Comparison of ENCODE assay signal across 1 cellular context in the genomic region with DNA sequence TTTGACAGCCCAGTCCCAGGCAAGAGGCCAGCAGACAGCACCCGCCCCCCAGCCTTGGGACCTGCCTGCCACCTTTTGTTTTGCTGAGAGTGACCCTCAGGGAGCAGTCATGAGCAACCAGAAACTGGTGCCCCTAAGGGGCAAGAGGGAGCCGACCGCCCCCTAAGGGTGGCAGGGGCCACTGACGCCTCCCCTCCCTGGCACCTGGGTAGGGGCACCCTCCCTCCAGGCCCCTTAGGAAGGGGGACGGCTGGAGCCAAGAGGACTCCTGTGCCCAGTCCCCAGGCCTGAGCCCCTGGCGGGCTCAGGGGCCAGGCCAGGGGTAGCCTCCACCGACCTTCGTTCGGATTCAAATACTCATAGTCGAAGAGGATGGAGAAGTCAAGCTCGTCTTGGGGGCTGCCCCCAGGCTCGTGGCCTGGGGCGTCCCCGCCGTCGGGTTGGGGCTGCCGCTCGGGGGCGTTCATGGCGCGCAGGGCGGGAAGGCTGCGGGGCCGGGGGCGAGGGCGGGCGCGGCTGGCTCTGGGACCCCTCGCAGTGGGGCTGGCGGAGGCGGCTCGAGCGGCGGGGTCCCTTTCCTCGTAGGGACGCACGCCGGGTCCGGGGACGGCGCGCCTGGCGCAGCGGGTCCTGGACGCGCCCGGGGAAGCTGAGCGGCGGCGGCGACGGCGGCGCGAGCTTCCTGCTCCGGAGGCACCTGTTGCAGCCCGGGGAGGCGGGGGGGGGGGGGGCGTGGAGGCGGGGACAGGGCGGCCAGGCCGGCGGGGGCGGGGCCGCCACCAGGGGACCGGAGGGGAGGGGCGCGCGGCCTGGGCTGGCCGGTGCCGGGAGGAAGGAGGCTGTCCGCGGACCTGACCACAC.
A peak's percentile ranks its signal among the peaks of the same experiment; 100 is the strongest.
TF ChIP-seq lines count a peak whose summit lies in the region.

A gene (minus strand): TSS at position 687 of the 861 bp plus-strand sequence. CDS start 220 bp downstream, at position 467.

TF ChIP-seq in HepG2, 621 proteins besides CTCF, POLR2A, EP300 and RAD21 (continued from another document and continues in another):
- TF ChIP-seq, protein P1, sequence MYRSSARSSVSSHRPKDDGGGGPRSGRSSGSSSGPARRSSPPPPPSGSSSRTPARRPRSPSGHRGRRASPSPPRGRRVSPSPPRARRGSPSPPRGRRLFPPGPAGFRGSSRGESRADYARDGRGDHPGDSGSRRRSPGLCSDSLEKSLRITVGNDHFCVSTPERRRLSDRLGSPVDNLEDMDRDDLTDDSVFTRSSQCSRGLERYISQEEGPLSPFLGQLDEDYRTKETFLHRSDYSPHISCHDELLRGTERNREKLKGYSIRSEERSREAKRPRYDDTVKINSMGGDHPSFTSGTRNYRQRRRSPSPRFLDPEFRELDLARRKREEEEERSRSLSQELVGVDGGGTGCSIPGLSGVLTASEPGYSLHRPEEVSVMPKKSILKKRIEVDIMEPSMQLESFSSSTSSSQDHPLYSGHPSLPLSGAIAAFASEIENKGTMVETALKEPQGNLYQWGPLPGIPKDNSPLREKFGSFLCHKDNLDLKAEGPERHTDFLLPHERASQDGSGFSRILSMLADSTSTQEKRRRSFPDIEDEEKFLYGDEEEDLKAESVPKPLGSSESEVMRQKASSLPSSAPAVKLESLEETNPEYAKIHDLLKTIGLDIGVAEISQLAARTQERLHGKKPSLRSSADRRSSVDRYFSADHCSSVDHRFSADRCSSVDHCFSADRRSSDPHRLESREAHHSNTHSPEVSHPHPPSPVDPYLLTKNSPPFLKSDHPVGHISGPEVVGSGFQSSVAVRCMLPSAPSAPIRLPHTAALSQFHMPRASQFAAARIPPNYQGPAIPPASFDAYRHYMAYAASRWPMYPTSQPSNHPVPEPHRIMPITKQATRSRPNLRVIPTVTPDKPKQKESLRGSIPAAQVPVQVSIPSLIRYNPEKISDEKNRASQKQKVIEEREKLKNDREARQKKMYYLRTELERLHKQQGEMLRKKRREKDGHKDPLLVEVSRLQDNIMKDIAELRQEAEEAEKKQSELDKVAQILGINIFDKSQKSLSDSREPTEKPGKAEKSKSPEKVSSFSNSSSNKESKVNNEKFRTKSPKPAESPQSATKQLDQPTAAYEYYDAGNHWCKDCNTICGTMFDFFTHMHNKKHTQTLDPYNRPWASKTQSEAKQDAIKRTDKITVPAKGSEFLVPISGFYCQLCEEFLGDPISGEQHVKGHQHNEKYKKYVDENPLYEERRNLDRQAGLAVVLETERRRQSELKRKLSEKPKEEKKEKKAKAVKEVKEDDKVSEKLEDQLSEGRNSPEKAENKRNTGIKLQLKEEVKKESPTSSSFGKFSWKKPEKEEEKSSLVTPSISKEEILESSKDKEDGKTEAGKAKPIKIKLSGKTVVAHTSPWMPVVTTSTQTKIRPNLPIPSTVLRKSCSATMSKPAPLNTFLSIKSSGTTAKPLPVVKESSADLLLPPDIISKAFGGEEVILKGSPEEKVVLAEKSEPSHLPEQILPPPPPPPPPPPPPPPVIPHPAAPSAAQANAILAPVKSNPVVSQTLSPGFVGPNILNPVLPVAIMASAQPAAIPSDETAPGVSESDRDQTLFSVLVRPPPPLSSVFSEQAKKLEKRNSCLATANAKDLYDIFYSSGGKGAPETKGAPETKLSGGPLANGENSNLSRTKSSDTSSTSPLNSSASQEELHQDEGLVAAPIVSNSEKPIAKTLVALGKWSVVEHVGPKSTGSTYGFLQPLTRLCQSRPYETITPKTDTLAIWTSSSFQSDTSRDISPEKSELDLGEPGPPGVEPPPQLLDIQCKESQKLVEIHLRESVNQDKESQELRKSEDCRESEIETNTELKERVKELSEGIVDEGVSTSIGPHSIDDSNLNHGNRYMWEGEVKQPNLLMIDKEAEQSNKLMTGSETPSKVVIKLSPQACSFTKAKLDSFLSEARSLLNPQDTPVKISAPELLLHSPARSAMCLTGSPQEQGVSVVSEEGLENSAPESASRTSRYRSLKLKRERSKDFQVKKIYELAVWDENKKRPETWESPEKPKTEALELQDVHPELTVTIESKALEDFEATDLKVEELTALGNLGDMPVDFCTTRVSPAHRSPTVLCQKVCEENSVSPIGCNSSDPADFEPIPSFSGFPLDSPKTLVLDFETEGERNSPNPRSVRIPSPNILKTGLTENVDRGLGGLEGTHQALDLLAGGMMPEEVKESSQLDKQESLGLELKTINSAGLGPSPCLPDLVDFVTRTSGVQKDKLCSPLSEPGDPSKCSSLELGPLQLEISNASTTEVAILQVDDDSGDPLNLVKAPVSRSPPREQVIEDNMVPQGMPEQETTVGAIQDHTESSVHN (CRISPR knock-in tag; IDR thresholded peaks at IDR 0.05): no peak
- TF ChIP-seq, protein P2, sequence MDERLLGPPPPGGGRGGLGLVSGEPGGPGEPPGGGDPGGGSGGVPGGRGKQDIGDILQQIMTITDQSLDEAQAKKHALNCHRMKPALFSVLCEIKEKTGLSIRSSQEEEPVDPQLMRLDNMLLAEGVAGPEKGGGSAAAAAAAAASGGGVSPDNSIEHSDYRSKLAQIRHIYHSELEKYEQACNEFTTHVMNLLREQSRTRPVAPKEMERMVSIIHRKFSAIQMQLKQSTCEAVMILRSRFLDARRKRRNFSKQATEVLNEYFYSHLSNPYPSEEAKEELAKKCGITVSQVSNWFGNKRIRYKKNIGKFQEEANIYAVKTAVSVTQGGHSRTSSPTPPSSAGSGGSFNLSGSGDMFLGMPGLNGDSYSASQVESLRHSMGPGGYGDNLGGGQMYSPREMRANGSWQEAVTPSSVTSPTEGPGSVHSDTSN (CRISPR knock-in tag; IDR thresholded peaks at IDR 0.05): no peak
- no peak for TF ChIP-seq ZSCAN22 (CRISPR knock-in tag; IDR thresholded peaks at IDR 0.05)
- peak; percentile 66; the same call in 1 of the 2 replicates for TF ChIP-seq SAFB2 (CRISPR knock-in tag; IDR thresholded peaks at IDR 0.05; ENCODE audit: borderline replicate concordance, low read depth)
- TF ChIP-seq, protein P3, sequence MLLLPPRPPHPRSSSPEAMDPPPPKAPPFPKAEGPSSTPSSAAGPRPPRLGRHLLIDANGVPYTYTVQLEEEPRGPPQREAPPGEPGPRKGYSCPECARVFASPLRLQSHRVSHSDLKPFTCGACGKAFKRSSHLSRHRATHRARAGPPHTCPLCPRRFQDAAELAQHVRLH (CRISPR knock-in tag; IDR thresholded peaks at IDR 0.05; ENCODE audit: borderline replicate concordance, low read depth): peak; percentile 80; the same call in 1 of the 2 replicates
- no peak for TF ChIP-seq NFATC3 (CRISPR knock-in tag; IDR thresholded peaks at IDR 0.05)
- TF ChIP-seq RCOR2 (CRISPR knock-in tag; IDR thresholded peaks at IDR 0.05): no peak
- peak in 1 of 2 experiments; percentile 12; a peak in 1 of 4 replicates for TF ChIP-seq NR2F1 (CRISPR knock-in tag; IDR thresholded peaks at IDR 0.05)
- no peak for TF ChIP-seq ZNF296 (CRISPR knock-in tag; conservative IDR thresholded peaks at IDR 0.05)
- TF ChIP-seq DNMT1 (CRISPR knock-in tag; IDR thresholded peaks at IDR 0.05): peak; percentile 92; the same call in 1 of the 2 replicates
- no peak; the same call in 1 of the 2 replicates for TF ChIP-seq FOXC1 (CRISPR knock-in tag; IDR thresholded peaks at IDR 0.05; ENCODE audit: borderline replicate concordance)
- TF ChIP-seq DMAP1 (CRISPR knock-in tag; IDR thresholded peaks at IDR 0.05): no peak; the same call in none of the 2 replicates
- TF ChIP-seq YEATS4 (CRISPR knock-in tag; IDR thresholded peaks at IDR 0.05; ENCODE audit: borderline replicate concordance): peak; percentile 45; the same call in 1 of the 2 replicates
- TF ChIP-seq MBNL3 (CRISPR knock-in tag; conservative IDR thresholded peaks at IDR 0.05): no peak
- TF ChIP-seq, protein P4, sequence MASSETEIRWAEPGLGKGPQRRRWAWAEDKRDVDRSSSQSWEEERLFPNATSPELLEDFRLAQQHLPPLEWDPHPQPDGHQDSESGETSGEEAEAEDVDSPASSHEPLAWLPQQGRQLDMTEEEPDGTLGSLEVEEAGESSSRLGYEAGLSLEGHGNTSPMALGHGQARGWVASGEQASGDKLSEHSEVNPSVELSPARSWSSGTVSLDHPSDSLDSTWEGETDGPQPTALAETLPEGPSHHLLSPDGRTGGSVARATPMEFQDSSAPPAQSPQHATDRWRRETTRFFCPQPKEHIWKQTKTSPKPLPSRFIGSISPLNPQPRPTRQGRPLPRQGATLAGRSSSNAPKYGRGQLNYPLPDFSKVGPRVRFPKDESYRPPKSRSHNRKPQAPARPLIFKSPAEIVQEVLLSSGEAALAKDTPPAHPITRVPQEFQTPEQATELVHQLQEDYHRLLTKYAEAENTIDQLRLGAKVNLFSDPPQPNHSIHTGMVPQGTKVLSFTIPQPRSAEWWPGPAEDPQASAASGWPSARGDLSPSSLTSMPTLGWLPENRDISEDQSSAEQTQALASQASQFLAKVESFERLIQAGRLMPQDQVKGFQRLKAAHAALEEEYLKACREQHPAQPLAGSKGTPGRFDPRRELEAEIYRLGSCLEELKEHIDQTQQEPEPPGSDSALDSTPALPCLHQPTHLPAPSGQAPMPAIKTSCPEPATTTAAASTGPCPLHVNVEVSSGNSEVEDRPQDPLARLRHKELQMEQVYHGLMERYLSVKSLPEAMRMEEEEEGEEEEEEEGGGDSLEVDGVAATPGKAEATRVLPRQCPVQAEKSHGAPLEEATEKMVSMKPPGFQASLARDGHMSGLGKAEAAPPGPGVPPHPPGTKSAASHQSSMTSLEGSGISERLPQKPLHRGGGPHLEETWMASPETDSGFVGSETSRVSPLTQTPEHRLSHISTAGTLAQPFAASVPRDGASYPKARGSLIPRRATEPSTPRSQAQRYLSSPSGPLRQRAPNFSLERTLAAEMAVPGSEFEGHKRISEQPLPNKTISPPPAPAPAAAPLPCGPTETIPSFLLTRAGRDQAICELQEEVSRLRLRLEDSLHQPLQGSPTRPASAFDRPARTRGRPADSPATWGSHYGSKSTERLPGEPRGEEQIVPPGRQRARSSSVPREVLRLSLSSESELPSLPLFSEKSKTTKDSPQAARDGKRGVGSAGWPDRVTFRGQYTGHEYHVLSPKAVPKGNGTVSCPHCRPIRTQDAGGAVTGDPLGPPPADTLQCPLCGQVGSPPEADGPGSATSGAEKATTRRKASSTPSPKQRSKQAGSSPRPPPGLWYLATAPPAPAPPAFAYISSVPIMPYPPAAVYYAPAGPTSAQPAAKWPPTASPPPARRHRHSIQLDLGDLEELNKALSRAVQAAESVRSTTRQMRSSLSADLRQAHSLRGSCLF (CRISPR knock-in tag; IDR thresholded peaks at IDR 0.05; ENCODE audit: borderline replicate concordance): no peak
- no peak for TF ChIP-seq TMF1 (CRISPR knock-in tag; IDR thresholded peaks at IDR 0.05; ENCODE audit: low read depth)
- no peak for TF ChIP-seq SPEN (CRISPR knock-in tag; IDR thresholded peaks at IDR 0.05; ENCODE audit: low read depth)
- TF ChIP-seq SMYD3 (CRISPR knock-in tag; IDR thresholded peaks at IDR 0.05): no peak
- TF ChIP-seq, protein P5, sequence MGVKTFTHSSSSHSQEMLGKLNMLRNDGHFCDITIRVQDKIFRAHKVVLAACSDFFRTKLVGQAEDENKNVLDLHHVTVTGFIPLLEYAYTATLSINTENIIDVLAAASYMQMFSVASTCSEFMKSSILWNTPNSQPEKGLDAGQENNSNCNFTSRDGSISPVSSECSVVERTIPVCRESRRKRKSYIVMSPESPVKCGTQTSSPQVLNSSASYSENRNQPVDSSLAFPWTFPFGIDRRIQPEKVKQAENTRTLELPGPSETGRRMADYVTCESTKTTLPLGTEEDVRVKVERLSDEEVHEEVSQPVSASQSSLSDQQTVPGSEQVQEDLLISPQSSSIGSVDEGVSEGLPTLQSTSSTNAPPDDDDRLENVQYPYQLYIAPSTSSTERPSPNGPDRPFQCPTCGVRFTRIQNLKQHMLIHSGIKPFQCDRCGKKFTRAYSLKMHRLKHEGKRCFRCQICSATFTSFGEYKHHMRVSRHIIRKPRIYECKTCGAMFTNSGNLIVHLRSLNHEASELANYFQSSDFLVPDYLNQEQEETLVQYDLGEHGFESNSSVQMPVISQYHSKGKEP (CRISPR knock-in tag; IDR thresholded peaks at IDR 0.05): no peak
- TF ChIP-seq, protein P6, sequence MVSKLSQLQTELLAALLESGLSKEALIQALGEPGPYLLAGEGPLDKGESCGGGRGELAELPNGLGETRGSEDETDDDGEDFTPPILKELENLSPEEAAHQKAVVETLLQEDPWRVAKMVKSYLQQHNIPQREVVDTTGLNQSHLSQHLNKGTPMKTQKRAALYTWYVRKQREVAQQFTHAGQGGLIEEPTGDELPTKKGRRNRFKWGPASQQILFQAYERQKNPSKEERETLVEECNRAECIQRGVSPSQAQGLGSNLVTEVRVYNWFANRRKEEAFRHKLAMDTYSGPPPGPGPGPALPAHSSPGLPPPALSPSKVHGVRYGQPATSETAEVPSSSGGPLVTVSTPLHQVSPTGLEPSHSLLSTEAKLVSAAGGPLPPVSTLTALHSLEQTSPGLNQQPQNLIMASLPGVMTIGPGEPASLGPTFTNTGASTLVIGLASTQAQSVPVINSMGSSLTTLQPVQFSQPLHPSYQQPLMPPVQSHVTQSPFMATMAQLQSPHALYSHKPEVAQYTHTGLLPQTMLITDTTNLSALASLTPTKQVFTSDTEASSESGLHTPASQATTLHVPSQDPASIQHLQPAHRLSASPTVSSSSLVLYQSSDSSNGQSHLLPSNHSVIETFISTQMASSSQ (IDR thresholded peaks at IDR 0.05; ENCODE audit: low read depth): no peak
- TF ChIP-seq, protein P6 (CRISPR knock-in tag; IDR thresholded peaks at IDR 0.05; ENCODE audit: borderline replicate concordance): no peak
- TF ChIP-seq KAT2B (IDR thresholded peaks at IDR 0.05; ENCODE audit: borderline replicate concordance, low read depth, low read length): no peak
- TF ChIP-seq, protein P7, sequence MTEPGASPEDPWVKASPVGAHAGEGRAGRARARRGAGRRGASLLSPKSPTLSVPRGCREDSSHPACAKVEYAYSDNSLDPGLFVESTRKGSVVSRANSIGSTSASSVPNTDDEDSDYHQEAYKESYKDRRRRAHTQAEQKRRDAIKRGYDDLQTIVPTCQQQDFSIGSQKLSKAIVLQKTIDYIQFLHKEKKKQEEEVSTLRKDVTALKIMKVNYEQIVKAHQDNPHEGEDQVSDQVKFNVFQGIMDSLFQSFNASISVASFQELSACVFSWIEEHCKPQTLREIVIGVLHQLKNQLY (CRISPR knock-in tag; IDR thresholded peaks at IDR 0.05): 0 out of 2 replicates have a peak, but pooled peaks have one; percentile 32
- no peak for TF ChIP-seq SRSF9 (IDR thresholded peaks at IDR 0.05; ENCODE audit: borderline replicate concordance, insufficient read depth, low read depth, low read length, poor library complexity, severe bottlenecking)
